In genomic region chr9:112130997-112131396, GRCh38 we compare ENCODE assay signal across 33 cellular contexts.
"Had no signal": no experiment of that assay in that cellular context is flagged by ENCODE, and none has a peak within 500 bp of the region (broad histone marks: within the 10 kb centered on the region; RNA-seq: fewer than 3 reads in every experiment).

No MANE protein-coding gene starts in this region.

- H3K27me3 Mint-ChIP-seq: activated CD4-positive, alpha-beta memory T cell treated with anti-CD3 and anti-CD28 coated beads, Interleukin-2, amount 10 ng/mL, durations not matched to agents 7 days and 5 days; activated naive CD8-positive, alpha-beta T cell treated with anti-CD3 and anti-CD28 coated beads, Interleukin-2, amount 50 U/mL, for 24 hours; activated T-cell treated with anti-CD3 and anti-CD28 coated beads, Interleukin-2, amount 50 U/mL, for 24 hours had no signal

- H3K4me2 ChIP-seq: KMS-11 had no signal

- H3K36me3 Mint-ChIP-seq: activated naive CD4-positive, alpha-beta T cell treated with anti-CD3 and anti-CD28 coated beads, Interleukin-2, amount 50 U/mL, for 72 hours had no signal

- ATAC-seq: activated naive CD4-positive, alpha-beta T cell treated with anti-CD3 and anti-CD28 coated beads, Interleukin-2, amount 50 U/mL, for 72 hours; activated naive CD8-positive, alpha-beta T cell treated with anti-CD3 and anti-CD28 coated beads, Interleukin-2, amount 50 U/mL, for 24 hours had no signal

- H3K9me3 Mint-ChIP-seq: activated CD4-positive, alpha-beta memory T cell treated with anti-CD3 and anti-CD28 coated beads, Interleukin-2, amount 10 ng/mL, durations not matched to agents 7 days and 5 days; activated naive CD4-positive, alpha-beta T cell treated with anti-CD3 and anti-CD28 coated beads, Interleukin-2, amount 50 U/mL, for 72 hours; activated naive CD8-positive, alpha-beta T cell treated with anti-CD3 and anti-CD28 coated beads, Interleukin-2, amount 50 U/mL, for 24 hours; activated T-cell treated with anti-CD3 and anti-CD28 coated beads, Interleukin-2, amount 50 U/mL, for 24 hours; activated T-helper 1 cell treated with anti-CD3 and anti-CD28 coated beads, Interleukin-12 subunit alpha, Interleukin-12 subunit beta, Interleukin-2, Interleukin-4 antibody, amounts not matched to agents 30 ng/mL and 10 ng/mL and 1 ng/mL, durations not matched to agents 14 hours and 24 hours and 36 hours had no signal

- H3K4me3 ChIP-seq: SJCRH30, SK-N-MC had no signal

- H3K4me3 Mint-ChIP-seq: activated CD4-positive, alpha-beta memory T cell treated with anti-CD3 and anti-CD28 coated beads, Interleukin-2, amount 10 ng/mL, durations not matched to agents 7 days and 5 days; activated naive CD4-positive, alpha-beta T cell treated with anti-CD3 and anti-CD28 coated beads for 36 hours; activated naive CD8-positive, alpha-beta T cell treated with anti-CD3 and anti-CD28 coated beads, Interleukin-2, amount 50 U/mL, for 24 hours; activated T-cell treated with anti-CD3 and anti-CD28 coated beads, Interleukin-2, amount 50 U/mL, for 24 hours; activated T-helper 1 cell treated with anti-CD3 and anti-CD28 coated beads, Interleukin-12 subunit alpha, Interleukin-12 subunit beta, Interleukin-2, Interleukin-4 antibody, amounts not matched to agents 30 ng/mL and 10 ng/mL and 1 ng/mL, durations not matched to agents 14 hours and 24 hours and 36 hours; brain had no signal

- H3K27me3 ChIP-seq: SJCRH30 had no signal

- H3K27ac Mint-ChIP-seq: activated CD4-positive, alpha-beta memory T cell treated with anti-CD3 and anti-CD28 coated beads, Interleukin-2, amount 10 ng/mL, durations not matched to agents 7 days and 5 days; activated naive CD4-positive, alpha-beta T cell treated with anti-CD3 and anti-CD28 coated beads for 36 hours; activated naive CD4-positive, alpha-beta T cell treated with anti-CD3 and anti-CD28 coated beads, Interleukin-2, amount 50 U/mL, for 72 hours; activated naive CD8-positive, alpha-beta T cell treated with anti-CD3 and anti-CD28 coated beads, Interleukin-2, amount 50 U/mL, for 24 hours; activated T-cell treated with anti-CD3 and anti-CD28 coated beads, Interleukin-2, amount 50 U/mL, for 24 hours; activated T-helper 1 cell treated with anti-CD3 and anti-CD28 coated beads, Interleukin-12 subunit alpha, Interleukin-12 subunit beta, Interleukin-2, Interleukin-4 antibody, amounts not matched to agents 30 ng/mL and 10 ng/mL and 1 ng/mL, durations not matched to agents 14 hours and 24 hours and 36 hours had no signal

- H3K27ac ChIP-seq: KMS-11, SJCRH30, SK-N-MC, WERI-Rb-1 had no signal

- FAIRE-seq: bronchial epithelial cell had no signal

- H3K9ac ChIP-seq: KMS-11 had no signal

- DNase-seq: activated CD4-positive, alpha-beta memory T cell treated with anti-CD3 and anti-CD28 coated beads, Interleukin-2, amount 10 ng/mL, durations not matched to agents 7 days and 5 days; activated CD4-positive, alpha-beta T cell treated with anti-CD3 and anti-CD28 coated beads for 1 hour; activated CD4-positive, alpha-beta T cell treated with anti-CD3 and anti-CD28 coated beads for 48 hours; activated CD4-positive, CD25-positive, alpha-beta regulatory T cell; activated gamma-delta T cell treated with Interleukin-2 at 50 U/mL for 16 hours; activated naive CD4-positive, alpha-beta T cell treated with anti-CD3 and anti-CD28 coated beads for 36 hours; activated naive CD8-positive, alpha-beta T cell treated with anti-CD3 and anti-CD28 coated beads, Interleukin-2, amount 50 U/mL, for 24 hours; activated T-cell treated with anti-CD3 and anti-CD28 coated beads, Interleukin-2, amount 50 U/mL, for 24 hours; anterior cingulate cortex; central memory CD4-positive, alpha-beta T cell; MM.1S; MV-4-11; NCI-H1092; NCI-H1436 treated with DMSO at 0.1 percent for 48 hours; NCI-H1694 treated with DMSO at 0.1 percent for 48 hours; NCI-H2029 treated with DMSO at 0.1 percent for 48 hours; NCI-H2107; NCI-H2171; NCI-H510A; NCI-H526; NCI-H748 treated with DMSO at 0.1 percent for 48 hours; NK-92 treated with Interleukin-12 subunit alpha and Interleukin-12 subunit beta, amount 100 ng/mL, for 24 hours; OCI-M1; SHP77; SJCRH30; T1000; WERI-Rb-1 had no signal

- H3K4me1 Mint-ChIP-seq: activated CD4-positive, alpha-beta memory T cell treated with anti-CD3 and anti-CD28 coated beads, Interleukin-2, amount 10 ng/mL, durations not matched to agents 7 days and 5 days had no signal
